In the genomic region with DNA sequence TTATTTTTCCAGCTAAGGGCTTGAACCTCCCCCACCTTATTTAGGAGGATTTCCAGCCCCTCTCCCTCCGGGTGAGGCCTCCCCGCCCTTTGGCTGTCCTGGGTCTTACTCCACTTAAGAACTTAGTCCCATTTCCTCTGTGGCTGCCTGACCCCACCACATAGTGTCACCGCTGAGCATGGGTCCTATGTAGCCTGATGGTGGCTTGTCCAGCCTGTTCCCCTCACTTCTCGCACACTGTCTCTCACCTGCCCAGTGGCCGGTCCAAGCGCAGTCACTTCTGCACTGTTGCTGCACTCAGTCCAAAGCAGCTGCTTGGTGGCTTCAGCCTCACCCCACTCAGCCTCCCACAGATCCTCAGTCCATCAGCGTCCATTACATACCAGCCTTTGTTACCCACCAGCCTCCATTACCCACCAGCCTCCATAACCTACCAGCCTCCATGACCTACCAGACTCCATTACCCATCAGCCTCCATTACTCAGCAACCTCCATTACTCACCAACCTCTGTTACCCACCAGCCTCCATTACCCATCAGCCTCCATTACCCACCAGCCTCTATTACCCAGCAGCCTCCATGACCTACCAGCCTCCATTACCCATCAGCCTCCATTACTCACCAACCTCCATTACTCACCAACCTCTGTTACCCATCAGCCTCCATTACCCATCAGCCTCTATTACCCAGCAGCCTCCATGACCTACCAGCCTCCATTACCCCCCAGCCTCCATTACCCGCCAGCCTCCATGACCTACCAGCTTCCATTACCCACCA, we compare ENCODE assay signal across 18 cellular contexts.
DNase-seq lines count a peak whose midpoint lies in the region; ATAC-seq, FAIRE-seq and TF ChIP-seq lines count a peak whose summit lies in the region.
"Had no signal": no experiment of that assay in that cellular context is flagged by ENCODE, and none has a peak within 500 bp of the region (broad histone marks: within the 10 kb centered on the region; RNA-seq: fewer than 3 reads in every experiment).

No MANE protein-coding gene starts in this region.

- DNase-seq in GM12891 (ENCODE audit: insufficient read length, low spot score) (no peak), RWPE2 (ENCODE audit: low spot score) (peak; percentile 26), endothelial cell (ENCODE audit: low spot score) (peak; percentile 1), stomach (peak; percentile 22), COLO829 (ENCODE audit: low spot score) (no peak)
- DNase-seq: activated CD4-positive, CD25-positive, alpha-beta regulatory T cell; activated CD8-positive, alpha-beta T cell treated with anti-CD3 and anti-CD28 coated beads, Interleukin-2, amount 10 ng/mL, durations not matched to agents 7 days and 5 days; brain microvascular endothelial cell; cortex of kidney; HFFc6; immature natural killer cell; NCI-H1417 treated with DMSO at 0.1 percent for 48 hours; NCI-H524 treated with DMSO at 0.1 percent for 48 hours had no signal

- no peaks in the 10 kb centered on the region for H3K9me3 ChIP-seq in RWPE2 (ENCODE audit: severe bottlenecking)
- H3K9me3 ChIP-seq in stomach: no peaks in the 10 kb centered on the region
- no peaks in the 10 kb centered on the region for H3K9me3 ChIP-seq in gastroesophageal sphincter

- H3K9me3 Mint-ChIP-seq in endothelial cell (ENCODE audit: unreplicated experiment): no peaks in the 10 kb centered on the region
- H3K9me3 Mint-ChIP-seq: activated T-helper 1 cell treated with anti-CD3 and anti-CD28 coated beads, Interleukin-12 subunit alpha, Interleukin-12 subunit beta, Interleukin-2, Interleukin-4 antibody, amounts not matched to agents 30 ng/mL and 10 ng/mL and 1 ng/mL, durations not matched to agents 14 hours and 24 hours and 36 hours; CD8-positive, alpha-beta T cell; HFFc6 had no signal

- H3K4me3 ChIP-seq in RWPE2 (ENCODE audit: severe bottlenecking): no peak overlapping the region
- H3K4me3 ChIP-seq in stomach: no peak overlapping the region
- H3K4me3 ChIP-seq in gastroesophageal sphincter: no peak overlapping the region

- H3K4me3 Mint-ChIP-seq in endothelial cell (ENCODE audit: unreplicated experiment): no peak overlapping the region
- H3K4me3 Mint-ChIP-seq: activated CD8-positive, alpha-beta T cell treated with anti-CD3 and anti-CD28 coated beads, Interleukin-2, amount 10 ng/mL, durations not matched to agents 7 days and 5 days; activated T-helper 1 cell treated with anti-CD3 and anti-CD28 coated beads, Interleukin-12 subunit alpha, Interleukin-12 subunit beta, Interleukin-2, Interleukin-4 antibody, amounts not matched to agents 30 ng/mL and 10 ng/mL and 1 ng/mL, durations not matched to agents 14 hours and 24 hours and 36 hours; CD8-positive, alpha-beta T cell; HFFc6; immature natural killer cell had no signal

- intact Hi-C loops in stomach (cut with DNase I; ENCODE audit: low total_unique reads): no loop called here

- H3K4me1 ChIP-seq in RWPE2 (ENCODE audit: insufficient read depth, poor library complexity, severe bottlenecking): no peaks in the 10 kb centered on the region
- H3K4me1 ChIP-seq in stomach: peaks cover 0 to 4% (median 0%) of the 10 kb centered on the region in 4 donors
- H3K4me1 ChIP-seq in gastroesophageal sphincter: no peaks in the 10 kb centered on the region

- 80 to 97% (median 95%) methylated on average over 8 of the region's 8 CpGs for WGBS in stomach, 5 donors
- WGBS in gastroesophageal sphincter (ENCODE audit: low coverage in 1 of 2), 2 donors: 91 to 96% methylated on average over 6 of the region's 8 CpGs

- H3K27ac ChIP-seq in RWPE2 (ENCODE audit: poor library complexity, severe bottlenecking): no peak overlapping the region
- no peak overlapping the region for H3K27ac ChIP-seq in stomach
- no peak overlapping the region for H3K27ac ChIP-seq in gastroesophageal sphincter
- H3K27ac ChIP-seq: brain microvascular endothelial cell had no signal

- H3K27me3 ChIP-seq in RWPE2 (ENCODE audit: insufficient read depth, poor library complexity, severe bottlenecking) (no peaks in the 10 kb centered on the region), stomach (no peaks in the 10 kb centered on the region), gastroesophageal sphincter (peaks cover 16% of the 10 kb centered on the region)
- H3K27me3 ChIP-seq: brain microvascular endothelial cell had no signal

- no peaks in the 10 kb centered on the region for H3K4me1 Mint-ChIP-seq in endothelial cell (ENCODE audit: unreplicated experiment)
- H3K4me1 Mint-ChIP-seq: immature natural killer cell had no signal

- ATAC-seq in RWPE2 (ENCODE audit: low read depth) (no peak), gastroesophageal sphincter (no peak), GM18517 (IDR thresholded peaks at IDR 0.05; ENCODE audit: unreplicated experiment) (no peak)
- ATAC-seq: activated CD8-positive, alpha-beta T cell treated with anti-CD3 and anti-CD28 coated beads, Interleukin-2, amount 10 ng/mL, durations not matched to agents 7 days and 5 days; CD8-positive, alpha-beta T cell had no signal

- no peak for TF ChIP-seq EP300 in stomach (IDR thresholded peaks at IDR 0.05)
- no peak for TF ChIP-seq EP300 in gastroesophageal sphincter (IDR thresholded peaks at IDR 0.05)

- H3K36me3 ChIP-seq in RWPE2 (ENCODE audit: low read depth) (no peaks in the 10 kb centered on the region), stomach (no peaks in the 10 kb centered on the region), gastroesophageal sphincter (no peaks in the 10 kb centered on the region)
- H3K36me3 ChIP-seq: brain microvascular endothelial cell had no signal

- TF ChIP-seq POLR2A in GM12891 (IDR thresholded peaks at IDR 0.05; ENCODE audit: low read depth, low read length): no peak
- TF ChIP-seq POLR2A in stomach (IDR thresholded peaks at IDR 0.05): no peak
- TF ChIP-seq POLR2A in gastroesophageal sphincter (IDR thresholded peaks at IDR 0.05): no peak

- FAIRE-seq in GM12891 (lab: Jason Lieb, UNC): peak; percentile 16
- FAIRE-seq: endothelial cell of umbilical vein had no signal

- H3K27ac Mint-ChIP-seq in endothelial cell (ENCODE audit: unreplicated experiment): no peak overlapping the region
- H3K27ac Mint-ChIP-seq: activated CD8-positive, alpha-beta T cell treated with anti-CD3 and anti-CD28 coated beads, Interleukin-2, amount 10 ng/mL, durations not matched to agents 7 days and 5 days; activated T-helper 1 cell treated with anti-CD3 and anti-CD28 coated beads, Interleukin-12 subunit alpha, Interleukin-12 subunit beta, Interleukin-2, Interleukin-4 antibody, amounts not matched to agents 30 ng/mL and 10 ng/mL and 1 ng/mL, durations not matched to agents 14 hours and 24 hours and 36 hours; CD8-positive, alpha-beta T cell; HFFc6; immature natural killer cell had no signal

- TF ChIP-seq CTCF in RWPE2 (IDR thresholded peaks at IDR 0.05; ENCODE audit: poor library complexity, severe bottlenecking): no peak
- TF ChIP-seq CTCF in endothelial cell (IDR thresholded peaks at IDR 0.05; ENCODE audit: unreplicated experiment): no peak
- TF ChIP-seq CTCF in stomach (IDR thresholded peaks at IDR 0.05): no peak
- no peak for TF ChIP-seq CTCF in gastroesophageal sphincter (IDR thresholded peaks at IDR 0.05)

- H3K36me3 Mint-ChIP-seq in endothelial cell (ENCODE audit: low read depth, unreplicated experiment): peaks cover 4% of the 10 kb centered on the region
- H3K36me3 Mint-ChIP-seq: CD8-positive, alpha-beta T cell; immature natural killer cell had no signal

- H3K27me3 Mint-ChIP-seq in endothelial cell (ENCODE audit: unreplicated experiment): peaks cover 12% of the 10 kb centered on the region

TF ChIP-seq in GM12891, 5 proteins besides CTCF, POLR2A, EP300 and RAD21:
- TF ChIP-seq POLR2AphosphoS5 (IDR thresholded peaks at IDR 0.05; ENCODE audit: low read depth, low read length) (no peak), PAX5 (IDR thresholded peaks at IDR 0.05; ENCODE audit: insufficient read depth, low read length, severe bottlenecking) (no peak), POU2F2 (IDR thresholded peaks at IDR 0.05; ENCODE audit: low read depth, low read length) (no peak), TAF1 (IDR thresholded peaks at IDR 0.05; ENCODE audit: low read depth, low read length) (no peak), SPI1 (IDR thresholded peaks at IDR 0.05; ENCODE audit: low read depth, low read length) (no peak)

Comparison
In these comparisons a context has a peak if more than half of its experiments do, and no peak if none do; other contexts are left out.
1. DNase-seq: peak in RWPE2 (single experiment), endothelial cell (single experiment) and stomach (single experiment); none in GM12891 (single experiment) and COLO829 (single experiment).